In genomic region chr9:123926986-123927385, GRCh38 we compare ENCODE assay signal across 32 cellular contexts. TPM values are rescaled to one million over a fixed set of nuclear protein-coding genes. Genes with fewer than 3 reads are reported as not detected.
DNase-seq lines count a peak whose midpoint lies in the region; ATAC-seq, FAIRE-seq and TF ChIP-seq lines count a peak whose summit lies in the region.
"Had no signal": no experiment of that assay in that cellular context is flagged by ENCODE, and none has a peak within 500 bp of the region (broad histone marks: within the 10 kb centered on the region; RNA-seq: fewer than 3 reads in every experiment).

No MANE protein-coding gene starts in this region.

- POLR2A ChIA-PET in HepG2 (lab: Yijun Ruan, JAX) (no interaction called here), GM12878 (lab: Charles Lee) (interaction anchor here (1.8 kb wide), 1 partner anchor 14 kb away, joined by 13 read pairs; no protein-coding TSS in a partner anchor)

- intact Hi-C loops in HepG2 (cut with micrococcal nuclease; ENCODE audit: unreplicated experiment) (loop anchor here (10.0 kb wide), 1 partner anchor 182 kb away; no protein-coding TSS in a partner anchor), right lobe of liver (cut with DNase I) (no loop called here), GM12878 (cut with micrococcal nuclease; ENCODE audit: unreplicated experiment) (loop anchor here (1.0 to 5.0 kb wide), 3 partner anchors 70 to 383 kb away; no protein-coding TSS in a partner anchor)

- no peak for TF ChIP-seq CTCF in HepG2 (CRISPR knock-in tag; IDR thresholded peaks at IDR 0.05)
- TF ChIP-seq CTCF in right lobe of liver (IDR thresholded peaks at IDR 0.05) = no peak
- TF ChIP-seq CTCF in Loucy (conservative IDR thresholded peaks at IDR 0.05; ENCODE audit: low read length) = no peak
- TF ChIP-seq CTCF in GM12878 (IDR thresholded peaks at IDR 0.05 in 2 of 3, conservative IDR thresholded peaks at IDR 0.05 in 1 of 3; ENCODE audit: control insufficient read depth in 2 of 3, extremely low read depth in 1 of 3, insufficient read depth in 1 of 3, low read depth in 3 of 3, low read length in 3 of 3) = no peak

- BruUV-seq in HepG2 (replicated peaks; lab: Mats Ljungman, UMichigan) = no TSS peak
- BruUV-seq in GM12878 (replicated peaks; lab: Mats Ljungman, UMichigan) = no TSS peak

- TF ChIP-seq POLR2A in HepG2 (IDR thresholded peaks at IDR 0.05; ENCODE audit: insufficient read depth in 1 of 2, low read depth in 2 of 2, low read length in 2 of 2) (no peak), right lobe of liver (IDR thresholded peaks at IDR 0.05) (no peak), GM12878 (IDR thresholded peaks at IDR 0.05; ENCODE audit: low read depth, low read length) (no peak)

- SMC1A ChIA-PET in GM12878 (lab: Charles Lee; ENCODE audit: uncharacterized antibody, unreplicated experiment) = interaction anchor here (0.8 to 2.5 kb wide), 17 partner anchors 10 to 335 kb away, joined by 3 to 22 read pairs (median 6); no protein-coding TSS in a partner anchor

- H3K79me2 ChIP-seq in HepG2 (ENCODE audit: insufficient read depth, low read length) (peaks cover 61% of the 10 kb centered on the region), Loucy (ENCODE audit: insufficient read depth, low read length) (no peaks in the 10 kb centered on the region), GM12878 (ENCODE audit: control insufficient read depth, insufficient read depth, low read length) (peaks cover 64% of the 10 kb centered on the region)

- H3K4me1 ChIP-seq in HepG2 (ENCODE audit: insufficient read depth, low read length) (peaks cover 84% of the 10 kb centered on the region), right lobe of liver (peaks cover 0 to 48% (median 20%) of the 10 kb centered on the region in 4 donors), Loucy (ENCODE audit: insufficient read depth, low read length, poor library complexity, severe bottlenecking) (peaks cover 43% of the 10 kb centered on the region), GM12878 (ENCODE audit: control insufficient read depth, insufficient read depth, low read length) (peaks cover 18% of the 10 kb centered on the region)

- H2AFZ ChIP-seq in HepG2 (ENCODE audit: low read length) (no peak overlapping the region), Loucy (ENCODE audit: low read length) (no peak overlapping the region), GM12878 (ENCODE audit: control insufficient read depth, low read depth, low read length) (no peak overlapping the region)

- whole genome bisulfite sequencing in HepG2 (ENCODE audit: low lambda C conversion rate) = 93% methylated on average over 5 of the region's 5 CpGs
- WGBS in right lobe of liver (ENCODE audit: insufficient coverage, low coverage, low lambda C conversion rate, missing lambda C conversion rate) = 79% methylated on average over 3 of the region's 5 CpGs
- WGBS in GM12878 (ENCODE audit: insufficient coverage, insufficient replicate concordance, low lambda C conversion rate, missing lambda C conversion rate) = 48% methylated on average over 5 of the region's 5 CpGs

- CTCF ChIA-PET in HepG2 (lab: Yijun Ruan, JAX; ENCODE audit: low intra/inter-chr PET ratio, low total read pairs) (no interaction called here), GM12878 (lab: Yijun Ruan, JAX) (interaction anchor here (1.1 to 2.0 kb wide), 6 partner anchors 58 to 209 kb away, joined by 3 to 5 read pairs (median 3); no protein-coding TSS in a partner anchor)

- no peaks in the 10 kb centered on the region for H3K36me3 ChIP-seq in HepG2 (replicated peaks in 1 of 2; ENCODE audit: control insufficient read depth in 1 of 2, insufficient read depth in 2 of 2, low read length in 2 of 2)
- no peaks in the 10 kb centered on the region for H3K36me3 ChIP-seq in right lobe of liver
- H3K36me3 ChIP-seq in Loucy (ENCODE audit: insufficient read depth, low read length) = no peaks in the 10 kb centered on the region
- no peaks in the 10 kb centered on the region for H3K36me3 ChIP-seq in GM12878 (ENCODE audit: control insufficient read depth in 2 of 2, insufficient read depth in 2 of 2, low read length in 1 of 2)
- H3K36me3 ChIP-seq: esophagus squamous epithelium, heart right ventricle, right atrium auricular region, SJSA1 had no signal

- H3K4me2 ChIP-seq in HepG2 (ENCODE audit: low read depth, low read length) (peak overlapping the region; percentile 78), Loucy (ENCODE audit: low read depth, low read length, poor library complexity, severe bottlenecking) (peak overlapping the region; percentile 95), GM12878 (ENCODE audit: control insufficient read depth, insufficient read depth) (peak overlapping the region; percentile 95)
- H3K4me2 ChIP-seq: smooth muscle cell had no signal

- RAD21 ChIA-PET in GM12878 (lab: Charles Lee; ENCODE audit: unreplicated experiment) = interaction anchor here (1.1 to 6.4 kb wide), 4 partner anchors 13 to 312 kb away, joined by 4 to 43 read pairs (median 6); no protein-coding TSS in a partner anchor

- H3K4me3 ChIP-seq in HepG2 (replicated peaks in 1 of 3; ENCODE audit: insufficient read depth in 1 of 3, low read depth in 2 of 3, low read length in 3 of 3) = peak overlapping the region in 2 of 3 experiments; percentile 65 to 83; a peak in 2 of 6 replicates
- no peak overlapping the region for H3K4me3 ChIP-seq in right lobe of liver
- H3K4me3 ChIP-seq in Loucy (ENCODE audit: low read length, poor library complexity, severe bottlenecking) = no peak overlapping the region
- H3K4me3 ChIP-seq in GM12878 = peak overlapping the region; percentile 85
- H3K4me3 ChIP-seq: body of pancreas, heart right ventricle, K562, right atrium auricular region, SJSA1, testis had no signal

- no peaks in the 10 kb centered on the region for H3K9me2 ChIP-seq in Loucy (replicated peaks; ENCODE audit: low read depth, low read length)

- in situ Hi-C loops in HepG2 (cut with HindIII; ENCODE audit: extremely low pct_ligation_motif_present, low pct_unique_long_range_greater_than_20kb) (no loop called here), GM12878 (cut with MboI) (no loop called here), KBM-7 (cut with MboI; ENCODE audit: low pct_unique_long_range_greater_than_20kb, low sequenced_read_pairs) (no loop called here)

- TF ChIP-seq RAD21 in HepG2 (CRISPR knock-in tag; IDR thresholded peaks at IDR 0.05) = no peak
- no peak for TF ChIP-seq RAD21 in GM12878 (IDR thresholded peaks at IDR 0.05; ENCODE audit: insufficient read depth, low read depth, low read length)

- no peak for FAIRE-seq in HepG2 (lab: Jason Lieb, UNC)
- FAIRE-seq in GM12878 (lab: Jason Lieb, UNC) = no peak
- FAIRE-seq: A204.1, kidney, TTC549, urothelium cell line had no signal

- H3K9me3 ChIP-seq in HepG2 (ENCODE audit: low read length) = no peaks in the 10 kb centered on the region
- H3K9me3 ChIP-seq in right lobe of liver = no peaks in the 10 kb centered on the region
- H3K9me3 ChIP-seq in Loucy (ENCODE audit: insufficient read depth, low read depth, low read length) = no peaks in the 10 kb centered on the region; the same call in 1 of the 2 replicates
- no peaks in the 10 kb centered on the region; the same call in 1 of the 3 replicates for H3K9me3 ChIP-seq in GM12878 (replicated peaks; ENCODE audit: control insufficient read depth, insufficient read depth, low read length)
- H3K9me3 ChIP-seq: body of pancreas, esophagus squamous epithelium, right atrium auricular region, SJSA1, testis had no signal

- H3K27ac ChIP-seq in HepG2 (ENCODE audit: extremely low read length, insufficient read depth, low read length) = peak overlapping the region; percentile 82
- no peak overlapping the region for H3K27ac ChIP-seq in right lobe of liver
- peak overlapping the region; percentile 79 for H3K27ac ChIP-seq in GM12878 (ENCODE audit: control insufficient read depth, insufficient read depth)
- H3K27ac ChIP-seq: body of pancreas, esophagus squamous epithelium, foreskin keratinocyte, heart right ventricle, right atrium auricular region, SJSA1, testis had no signal

- H3K27me3 ChIP-seq in HepG2 (ENCODE audit: control insufficient read depth in 1 of 2, insufficient read depth in 2 of 2, low read length in 2 of 2) = no peaks in the 10 kb centered on the region
- no peaks in the 10 kb centered on the region for H3K27me3 ChIP-seq in right lobe of liver
- no peaks in the 10 kb centered on the region for H3K27me3 ChIP-seq in Loucy (ENCODE audit: insufficient read depth, low read length, poor library complexity, severe bottlenecking)
- H3K27me3 ChIP-seq in GM12878 (replicated peaks in 1 of 2; ENCODE audit: control insufficient read depth in 2 of 2, insufficient read depth in 2 of 2, low read length in 1 of 2) = no peaks in the 10 kb centered on the region
- H3K27me3 ChIP-seq: body of pancreas, esophagus squamous epithelium, foreskin keratinocyte, heart right ventricle, right atrium auricular region, SJSA1, testis had no signal

- no peak overlapping the region for H3K9ac ChIP-seq in HepG2 (ENCODE audit: insufficient read depth, low read depth, low read length)
- no peak overlapping the region for H3K9ac ChIP-seq in Loucy (ENCODE audit: low read depth, low read length, poor library complexity, severe bottlenecking)
- peak overlapping the region; percentile 7; the same call in 1 of the 2 replicates for H3K9ac ChIP-seq in GM12878 (ENCODE audit: control insufficient read depth, insufficient read depth, low read length)

- TF ChIP-seq EP300 in HepG2 (IDR thresholded peaks at IDR 0.05; ENCODE audit: low read depth in 2 of 2, low read length in 2 of 2) (no peak), HepG2 (CRISPR knock-in tag; IDR thresholded peaks at IDR 0.05; ENCODE audit: borderline replicate concordance) (no peak), GM12878 (IDR thresholded peaks at IDR 0.05; ENCODE audit: borderline replicate concordance in 1 of 2, control insufficient read depth in 1 of 2, low read depth in 2 of 2, low read length in 2 of 2) (no peak)

- no peak for ATAC-seq in HepG2
- ATAC-seq in right lobe of liver = no peak
- peak; percentile 2; the same call in 2 of the 3 replicates for ATAC-seq in GM12878
- ATAC-seq in GM18907 (IDR thresholded peaks at IDR 0.05; ENCODE audit: unreplicated experiment) = no peak
- ATAC-seq in GM21515 (IDR thresholded peaks at IDR 0.05; ENCODE audit: unreplicated experiment) = no peak
- ATAC-seq: body of pancreas; CD8-positive, alpha-beta T cell; foreskin keratinocyte; heart right ventricle; K562 had no signal

- H4K20me1 ChIP-seq in HepG2 (ENCODE audit: insufficient read depth, low read length) = peaks cover 7% of the 10 kb centered on the region; the same call in 1 of the 2 replicates
- H4K20me1 ChIP-seq in Loucy (ENCODE audit: insufficient read depth, low read length, poor library complexity, severe bottlenecking) = peaks cover 35% of the 10 kb centered on the region
- H4K20me1 ChIP-seq in GM12878 (ENCODE audit: control insufficient read depth, insufficient read depth) = no peaks in the 10 kb centered on the region

- H3F3A ChIP-seq in Loucy (ENCODE audit: low read depth) = no peaks in the 10 kb centered on the region

- no peak for DNase-seq in HepG2 (ENCODE audit: low spot score)
- DNase-seq in right lobe of liver = no peak
- DNase-seq in GM12878 (ENCODE audit: low read depth, low spot score) = no peak
- DNase-seq in nucleus accumbens (lab: John Stamatoyannopoulos, UW) = no peak
- DNase-seq in KBM-7 = no peak
- DNase-seq: activated CD4-positive, alpha-beta T cell treated with anti-CD3 and anti-CD28 coated beads, Interleukin-2, amount 50 U/mL, for 4 hours; activated naive CD4-positive, alpha-beta T cell; body of pancreas; CD8-positive, alpha-beta T cell; cerebellar nuclear complex; esophagus squamous epithelium; heart right ventricle; kidney; NCI-H1417 treated with DMSO at 0.1 percent for 48 hours; NCI-H446; NCI-H748 treated with DMSO at 0.1 percent for 48 hours; posterior cingulate gyrus; RPMI8226; stimulated activated CD4-positive, alpha-beta T cell treated with anti-CD3 and anti-CD28 coated beads, Interleukin-2, amount 100 ng/mL, for 24 hours; stimulated activated CD8-positive, alpha-beta memory T cell treated with anti-CD3 and anti-CD28 coated beads, Interleukin-4, amount 100 ng/mL, for 48 hours; testis had no signal

RNA-seq across cellular contexts. Expression of gene DENND1A, which starts 2.9 kb away (rescaled TPM):
- total RNA-seq in HepG2 (2016; rRNA removed; fragmentation: Illumina TruSeq; extraction: Trizol) = 14.8 and 15.6 TPM in 2 replicates
- total RNA-seq in HepG2 (2016; cell fraction: cytosol; rRNA removed; fragmentation: Illumina TruSeq; extraction: Trizol; ENCODE audit: low read depth) = 23.4 and 25.6 TPM in 2 replicates
- 16.1 and 16.3 TPM in 2 replicates for total RNA-seq in HepG2 (2016; cell fraction: insoluble cytoplasmic fraction; rRNA removed; fragmentation: Illumina TruSeq; extraction: Trizol)
- 44.3 and 49.4 TPM in 2 replicates for total RNA-seq in HepG2 (2016; cell fraction: membrane; rRNA removed; fragmentation: Illumina TruSeq; extraction: Trizol)
- total RNA-seq in HepG2 (2016; cell fraction: nucleus; rRNA removed; fragmentation: Illumina TruSeq; extraction: Trizol) = 15.1 and 18.6 TPM in 2 replicates
- 26.5 and 30.1 TPM in 2 replicates for polyA plus RNA-seq in HepG2 (2011; rRNA removed)
- polyA plus RNA-seq in HepG2 (2011; cell fraction: cytosol; rRNA removed) = 20.1 and 28.8 TPM in 2 replicates
- polyA plus RNA-seq in HepG2 (2011; cell fraction: nucleus; rRNA removed) = 47.6 and 49.8 TPM in 2 replicates
- polyA plus RNA-seq in HepG2 (2012) = 21.0 and 36.9 TPM in 2 replicates
- polyA plus RNA-seq in HepG2 (2016; cell fraction: cytosol; fragmentation: Illumina TruSeq; extraction: Trizol; ENCODE audit: low read depth) = 43.8 and 44.4 TPM in 2 replicates
- polyA plus RNA-seq in HepG2 (2016; cell fraction: insoluble cytoplasmic fraction; fragmentation: Illumina TruSeq; extraction: Trizol; ENCODE audit: low read depth) = 22.2 and 25.7 TPM in 2 replicates
- polyA plus RNA-seq in HepG2 (2016; cell fraction: membrane; fragmentation: Illumina TruSeq; extraction: Trizol; ENCODE audit: low read depth) = 60.1 and 62.7 TPM in 2 replicates
- polyA plus RNA-seq in HepG2 (2016; cell fraction: nucleus; fragmentation: Illumina TruSeq; extraction: Trizol; ENCODE audit: insufficient read depth, low read depth) = 19.7 and 22.6 TPM in 2 replicates
- 109 and 119 TPM in 2 replicates for polyA minus RNA-seq in HepG2 (2011; rRNA and poly(A)+ RNA removed; ENCODE audit: low replicate concordance)
- 20.6 and 22.8 TPM in 2 replicates for polyA minus RNA-seq in HepG2 (2011; cell fraction: cytosol; rRNA and poly(A)+ RNA removed)
- polyA minus RNA-seq in HepG2 (2011; cell fraction: nucleus; rRNA and poly(A)+ RNA removed) = 61.7 and 62.4 TPM in 2 replicates
- 10 to 100 TPM; 13.9 to 22.6 (median 16.3) TPM for total RNA-seq in right lobe of liver
- 270 and 276 TPM in 2 replicates for total RNA-seq in GM12878 (2013; cell fraction: nucleolus; rRNA removed)
- total RNA-seq in GM12878 (2014; rRNA removed) = 32.3 and 36.2 TPM in 2 replicates
- total RNA-seq in GM12878 (2014; rRNA removed; fragmentation: Illumina TruSeq; extraction: Trizol) = 19.3 and 25.1 TPM in 2 replicates
- total RNA-seq in GM12878 (2021) = 44.0 and 46.7 TPM in 2 replicates
- 9.2 TPM for polyA plus RNA-seq in GM12878 (2011; ENCODE audit: low read depth)
- 26.8 and 48.6 TPM in 2 replicates for polyA plus RNA-seq in GM12878 (2011; rRNA removed)
- polyA plus RNA-seq in GM12878 (2011; cell fraction: cytosol; rRNA removed) = 60.4 and 77.5 TPM in 2 replicates
- 68.2 and 72.4 TPM in 2 replicates for polyA plus RNA-seq in GM12878 (2011; cell fraction: nucleus; rRNA removed)
- 25.3 and 35.6 TPM in 2 replicates for polyA plus RNA-seq in GM12878 (2012)
- 19.6 and 36.5 TPM in 2 replicates for polyA plus RNA-seq in GM12878 (2014; fragmentation: Illumina TruSeq; extraction: Trizol)
- 10 to 100 TPM; 14.1 to 19.1 TPM for polyA plus RNA-seq in GM12878 (2014; fragmentation: Nextera tagmentation; extraction: Ambion mirVana)
- 31.6 and 33.9 TPM in 2 replicates for polyA plus RNA-seq in GM12878 (2014; rRNA removed)
- polyA plus RNA-seq in GM12878 (2016; fragmentation: Nextera tagmentation; extraction: Ambion mirVana) = 10 to 100 TPM; 40.6 to 42.0 TPM
- 110 and 115 TPM in 2 replicates for polyA minus RNA-seq in GM12878 (2011; rRNA and poly(A)+ RNA removed)
- 28.1 and 32.7 TPM in 2 replicates for polyA minus RNA-seq in GM12878 (2011; cell fraction: cytosol; rRNA and poly(A)+ RNA removed)
- 86.2 and 120 TPM in 2 replicates for polyA minus RNA-seq in GM12878 (2011; cell fraction: nucleus; rRNA and poly(A)+ RNA removed)

Comparison
In these comparisons a context has a peak if more than half of its experiments do, and no peak if none do; other contexts are left out.
1. H3K27ac ChIP-seq: peak in HepG2 (single experiment) and GM12878 (single experiment); none in right lobe of liver (0 of 3).
2. H3K4me3 ChIP-seq: peak in HepG2 (2 of 3) and GM12878 (single experiment); none in right lobe of liver (0 of 3) and Loucy (single experiment).
3. intact Hi-C loops: an anchor here in HepG2 (10.0 kb wide) and GM12878 (1.0 to 5.0 kb wide); none called in right lobe of liver.
4. Of the 75 proteins assayed by ChIP-seq in both HepG2 and GM12878: peak only in HepG2: none; only in GM12878: BHLHE40 and RAD51; in both: none; in neither: 73.
5. Peak in every context shown above with its lines, with median percentiles within 50 percentile points of each other: H3K4me2 ChIP-seq.